Comparison of ENCODE assay signal across 19 cellular contexts in genomic region chr17:39097159-39097519, GRCh38. TPM values are rescaled to one million over a fixed set of nuclear protein-coding genes. Genes with fewer than 3 reads are reported as not detected.
DNase-seq lines count a peak whose midpoint lies in the region; ATAC-seq, FAIRE-seq and TF ChIP-seq lines count a peak whose summit lies in the region.
"Had no signal": no experiment of that assay in that cellular context is flagged by ENCODE, and none has a peak within 500 bp of the region (broad histone marks: within the 10 kb centered on the region; RNA-seq: fewer than 3 reads in every experiment).

No MANE protein-coding gene starts in this region.

- no peaks in the 10 kb centered on the region for H3K36me3 Mint-ChIP-seq in CD4-positive, CD25-positive, alpha-beta regulatory T cell
- no peaks in the 10 kb centered on the region for H3K36me3 Mint-ChIP-seq in activated T-helper 1 cell treated with anti-CD3 and anti-CD28 coated beads, Interleukin-12 subunit alpha, Interleukin-12 subunit beta, Interleukin-2, Interleukin-4 antibody, amounts not matched to agents 30 ng/mL and 10 ng/mL and 1 ng/mL, durations not matched to agents 14 hours and 24 hours and 36 hours (ENCODE audit: low read depth)
- H3K36me3 Mint-ChIP-seq in nephron (ENCODE audit: low read depth): no peaks in the 10 kb centered on the region

- no peaks in the 10 kb centered on the region for H3K36me3 ChIP-seq in CD4-positive, CD25-positive, alpha-beta regulatory T cell (ENCODE audit: control insufficient read depth, insufficient read depth, low read length)
- H3K36me3 ChIP-seq: gastrocnemius medialis, thoracic aorta had no signal

- no peaks in the 10 kb centered on the region for H3K9me3 Mint-ChIP-seq in CD4-positive, CD25-positive, alpha-beta regulatory T cell
- no peaks in the 10 kb centered on the region for H3K9me3 Mint-ChIP-seq in activated T-helper 1 cell treated with anti-CD3 and anti-CD28 coated beads, Interleukin-12 subunit alpha, Interleukin-12 subunit beta, Interleukin-2, Interleukin-4 antibody, amounts not matched to agents 30 ng/mL and 10 ng/mL and 1 ng/mL, durations not matched to agents 14 hours and 24 hours and 36 hours
- H3K9me3 Mint-ChIP-seq in nephron: no peaks in the 10 kb centered on the region

- no peaks in the 10 kb centered on the region for H3K27me3 Mint-ChIP-seq in CD4-positive, CD25-positive, alpha-beta regulatory T cell
- H3K27me3 Mint-ChIP-seq in activated T-helper 1 cell treated with anti-CD3 and anti-CD28 coated beads, Interleukin-12 subunit alpha, Interleukin-12 subunit beta, Interleukin-2, Interleukin-4 antibody, amounts not matched to agents 30 ng/mL and 10 ng/mL and 1 ng/mL, durations not matched to agents 14 hours and 24 hours and 36 hours (ENCODE audit: insufficient read depth): peaks cover 2% of the 10 kb centered on the region
- peaks cover 8% of the 10 kb centered on the region for H3K27me3 Mint-ChIP-seq in nephron (ENCODE audit: low read depth)

- peak; percentile 94 for FAIRE-seq in D721Med (lab: Jason Lieb, UNC)
- FAIRE-seq: H54, HTR-8/SVneo had no signal

- H3K4me1 ChIP-seq in CD4-positive, CD25-positive, alpha-beta regulatory T cell (ENCODE audit: control insufficient read depth, insufficient read depth, low read length, poor library complexity, severe bottlenecking): peaks cover 54% of the 10 kb centered on the region

- no peaks in the 10 kb centered on the region for H3K9me3 ChIP-seq in CD4-positive, CD25-positive, alpha-beta regulatory T cell (ENCODE audit: control insufficient read depth in 2 of 2, low read length in 2 of 2)
- H3K9me3 ChIP-seq: gastrocnemius medialis, thoracic aorta had no signal

- TF ChIP-seq CTCF in D721Med (IDR thresholded peaks at IDR 0.05; ENCODE audit: insufficient read depth, missing control alignments) (no peak), nephron (IDR thresholded peaks at IDR 0.05; ENCODE audit: unreplicated experiment in 3 of 3) (no peak), dorsolateral prefrontal cortex (IDR thresholded peaks at IDR 0.05 in 54 of 56, conservative IDR thresholded peaks at IDR 0.05 in 2 of 56; ENCODE audit: low read depth in 1 of 56, partially characterized antibody in 56 of 56) (no peak)

- no peak for DNase-seq in CD4-positive, CD25-positive, alpha-beta regulatory T cell
- DNase-seq in D721Med (ENCODE audit: insufficient read length, low spot score): no peak
- DNase-seq in activated T-helper 1 cell treated with anti-CD3 and anti-CD28 coated beads, Interleukin-12 subunit alpha, Interleukin-12 subunit beta, Interleukin-2, Interleukin-4 antibody, amounts not matched to agents 30 ng/mL and 10 ng/mL and 1 ng/mL, durations not matched to agents 14 hours and 24 hours and 36 hours (ENCODE audit: low spot score): no peak
- no peak for DNase-seq in NCI-H2029 treated with DMSO at 0.1 percent for 48 hours (lab: John Stamatoyannopoulos, UW)
- no peak for DNase-seq in sciatic nerve (ENCODE audit: low spot score)
- DNase-seq in dorsolateral prefrontal cortex: no peak
- DNase-seq: C1 segment of cervical spinal cord; gastrocnemius medialis; NCI-H187 treated with DMSO at 0.1 percent for 48 hours; retina; stimulated activated CD4-positive, alpha-beta T cell treated with anti-CD3 and anti-CD28 coated beads, Interleukin-1b, Interleukin-23, amount 100 ng/mL, for 48 hours had no signal

- H3K4me3 Mint-ChIP-seq in CD4-positive, CD25-positive, alpha-beta regulatory T cell: peak overlapping the region in 3 of 4 donors; percentile 79 to 85 (median 84)
- peak overlapping the region; percentile 21 for H3K4me3 Mint-ChIP-seq in activated T-helper 1 cell treated with anti-CD3 and anti-CD28 coated beads, Interleukin-12 subunit alpha, Interleukin-12 subunit beta, Interleukin-2, Interleukin-4 antibody, amounts not matched to agents 30 ng/mL and 10 ng/mL and 1 ng/mL, durations not matched to agents 14 hours and 24 hours and 36 hours
- H3K4me3 Mint-ChIP-seq in nephron: no peak overlapping the region

- H3K4me3 ChIP-seq in CD4-positive, CD25-positive, alpha-beta regulatory T cell (ENCODE audit: low read depth, low read length): peak overlapping the region; percentile 75
- no peak overlapping the region for H3K4me3 ChIP-seq in dorsolateral prefrontal cortex
- H3K4me3 ChIP-seq: gastrocnemius medialis, lung had no signal

- peaks cover 18 to 81% (median 43%) of the 10 kb centered on the region in 4 donors for H3K4me1 Mint-ChIP-seq in CD4-positive, CD25-positive, alpha-beta regulatory T cell
- peaks cover 47% of the 10 kb centered on the region for H3K4me1 Mint-ChIP-seq in activated T-helper 1 cell treated with anti-CD3 and anti-CD28 coated beads, Interleukin-12 subunit alpha, Interleukin-12 subunit beta, Interleukin-2, Interleukin-4 antibody, amounts not matched to agents 30 ng/mL and 10 ng/mL and 1 ng/mL, durations not matched to agents 14 hours and 24 hours and 36 hours (ENCODE audit: low read depth)
- H3K4me1 Mint-ChIP-seq in nephron: peaks cover 71% of the 10 kb centered on the region

- intact Hi-C loops in activated T-helper 1 cell treated with anti-CD3 and anti-CD28 coated beads, Interleukin-12 subunit alpha, Interleukin-12 subunit beta, Interleukin-2, Interleukin-4 antibody, amounts not matched to agents 30 ng/mL and 10 ng/mL and 1 ng/mL, durations not matched to agents 14 hours and 24 hours and 36 hours (cut with micrococcal nuclease): no loop called here
- intact Hi-C loops in sciatic nerve (cut with DNase I): no loop called here
- intact Hi-C loops in dorsolateral prefrontal cortex (cut with DNase I): no loop called here

- peak overlapping the region; percentile 91 to 96 (median 92) for H3K27ac Mint-ChIP-seq in CD4-positive, CD25-positive, alpha-beta regulatory T cell
- H3K27ac Mint-ChIP-seq in activated T-helper 1 cell treated with anti-CD3 and anti-CD28 coated beads, Interleukin-12 subunit alpha, Interleukin-12 subunit beta, Interleukin-2, Interleukin-4 antibody, amounts not matched to agents 30 ng/mL and 10 ng/mL and 1 ng/mL, durations not matched to agents 14 hours and 24 hours and 36 hours: no peak overlapping the region
- H3K27ac Mint-ChIP-seq in nephron: peak overlapping the region; percentile 36 to 77 (median 73)

- peak overlapping the region; percentile 55 for H3K27ac ChIP-seq in CD4-positive, CD25-positive, alpha-beta regulatory T cell (ENCODE audit: insufficient read depth, low read length, poor library complexity, severe bottlenecking)
- H3K27ac ChIP-seq in dorsolateral prefrontal cortex: peak overlapping the region in 5 of 59 donors; percentile 6 to 55 (median 35)
- H3K27ac ChIP-seq: thoracic aorta had no signal

- no peak for ATAC-seq in CD4-positive, CD25-positive, alpha-beta regulatory T cell (ENCODE audit: low read depth in 2 of 2)
- ATAC-seq in sciatic nerve (no peak), GM18517 (IDR thresholded peaks at IDR 0.05; ENCODE audit: unreplicated experiment) (no peak)
- ATAC-seq: Panc1, SK-N-SH treated with all-trans-retinoic acid at 6 μM for 48 hours had no signal

- no peaks in the 10 kb centered on the region for H3K27me3 ChIP-seq in CD4-positive, CD25-positive, alpha-beta regulatory T cell (ENCODE audit: control insufficient read depth, insufficient read depth, low read length)
- peaks cover 0 to 3% (median 0%) of the 10 kb centered on the region in 45 donors for H3K27me3 ChIP-seq in dorsolateral prefrontal cortex

RNA-seq across cellular contexts. Expression of gene PLXDC1, which starts 54.3 kb away (rescaled TPM):
- 12.9 TPM for total RNA-seq in CD4-positive, CD25-positive, alpha-beta regulatory T cell
- 1 to 10 TPM in 2 of 4 donors, under 1 TPM in 2; 0.27 to 1.8 (median 1.1) TPM for polyA plus RNA-seq in CD4-positive, CD25-positive, alpha-beta regulatory T cell
- 0.60 TPM in 1 of 2 replicates, not detected in the other for total RNA-seq in activated T-helper 1 cell treated with anti-CD3 and anti-CD28 coated beads, Interleukin-12 subunit alpha, Interleukin-12 subunit beta, Interleukin-2, Interleukin-4 antibody, amounts not matched to agents 30 ng/mL and 10 ng/mL and 1 ng/mL, durations not matched to agents 14 hours and 24 hours and 36 hours
- total RNA-seq in sciatic nerve (36.4 TPM), dorsolateral prefrontal cortex (10 to 100 TPM; 16.5 to 57.0 (median 33.4) TPM)

Comparison
In these comparisons a context has a peak if more than half of its experiments do, and no peak if none do; other contexts are left out.
1. H3K4me3 Mint-ChIP-seq: peak in CD4-positive, CD25-positive, alpha-beta regulatory T cell (3 of 4) and activated T-helper 1 cell treated with anti-CD3 and anti-CD28 coated beads, Interleukin-12 subunit alpha, Interleukin-12 subunit beta, Interleukin-2, Interleukin-4 antibody, amounts not matched to agents 30 ng/mL and 10 ng/mL and 1 ng/mL, durations not matched to agents 14 hours and 24 hours and 36 hours (single experiment); none in nephron (0 of 3).